14 cellular contexts compared by ENCODE assay signal in genomic region chr14:75497191-75497590, GRCh38. TPM values are rescaled to one million over a fixed set of nuclear protein-coding genes. Genes with fewer than 3 reads are reported as not detected.
DNase-seq lines count a peak whose midpoint lies in the region; ATAC-seq, FAIRE-seq and TF ChIP-seq lines count a peak whose summit lies in the region.
"Had no signal": no experiment of that assay in that cellular context is flagged by ENCODE, and none has a peak within 500 bp of the region (broad histone marks: within the 10 kb centered on the region; RNA-seq: fewer than 3 reads in every experiment).

No MANE protein-coding gene starts in this region.

- peak; percentile 37 for ATAC-seq in HG02610 (IDR thresholded peaks at IDR 0.05; ENCODE audit: unreplicated experiment)
- ATAC-seq in natural killer cell treated with Interleukin-12 subunit alpha and Interleukin-12 subunit beta and Interleukin-15 and Interleukin-18, amount 100 ng/mL, for 72 hours: peak; percentile 69 to 86
- ATAC-seq: esophagus mucosa, psoas muscle had no signal

- peak; percentile 88 for FAIRE-seq in GM12891 (lab: Jason Lieb, UNC)
- FAIRE-seq: astrocyte, keratinocyte had no signal

- peaks cover 4% of the 10 kb centered on the region for H3K36me3 Mint-ChIP-seq in T-helper 1 cell treated with Interleukin-12 subunit alpha and Interleukin-12 subunit beta and Interleukin-4 antibody, amounts not matched to agents 30 μg/mL and 1 μg/mL, for 36 hours (ENCODE audit: low read depth)
- H3K36me3 Mint-ChIP-seq in natural killer cell treated with Interleukin-12 subunit alpha and Interleukin-12 subunit beta and Interleukin-15 and Interleukin-18, amount 100 ng/mL, for 72 hours: peaks cover 4% of the 10 kb centered on the region

- H3K27ac Mint-ChIP-seq in T-helper 1 cell treated with Interleukin-12 subunit alpha and Interleukin-12 subunit beta and Interleukin-4 antibody, amounts not matched to agents 30 μg/mL and 1 μg/mL, for 36 hours: peak overlapping the region; percentile 87
- H3K27ac Mint-ChIP-seq in natural killer cell treated with Interleukin-12 subunit alpha and Interleukin-12 subunit beta and Interleukin-15 and Interleukin-18, amount 100 ng/mL, for 72 hours: peak overlapping the region; percentile 74 to 92

- no peak for TF ChIP-seq POLR2A in GM12891 (IDR thresholded peaks at IDR 0.05; ENCODE audit: low read depth, low read length)

- H3K9me3 Mint-ChIP-seq in T-helper 1 cell treated with Interleukin-12 subunit alpha and Interleukin-12 subunit beta and Interleukin-4 antibody, amounts not matched to agents 30 μg/mL and 1 μg/mL, for 36 hours: no peaks in the 10 kb centered on the region
- peaks cover 10% of the 10 kb centered on the region for H3K9me3 Mint-ChIP-seq in natural killer cell treated with Interleukin-12 subunit alpha and Interleukin-12 subunit beta and Interleukin-15 and Interleukin-18, amount 100 ng/mL, for 72 hours

- no peak for DNase-seq in GM12891 (ENCODE audit: insufficient read length, low spot score)
- DNase-seq in natural killer cell treated with Interleukin-12 subunit alpha and Interleukin-12 subunit beta and Interleukin-15 and Interleukin-18, amount 100 ng/mL, for 72 hours (ENCODE audit: low spot score): peak; percentile 78
- no peak for DNase-seq in SW480 (ENCODE audit: low spot score)
- no peak for DNase-seq in SK-N-DZ (ENCODE audit: low spot score)
- no peak for DNase-seq in NCI-H1417 treated with DMSO at 0.1 percent for 48 hours (lab: John Stamatoyannopoulos, UW)
- DNase-seq in NCI-H1694 (lab: John Stamatoyannopoulos, UW): no peak
- DNase-seq: DND-41, NCI-H2081 treated with DMSO at 0.1 percent for 48 hours, psoas muscle had no signal

- no peaks in the 10 kb centered on the region for H3K27me3 Mint-ChIP-seq in T-helper 1 cell treated with Interleukin-12 subunit alpha and Interleukin-12 subunit beta and Interleukin-4 antibody, amounts not matched to agents 30 μg/mL and 1 μg/mL, for 36 hours (ENCODE audit: low read depth)
- H3K27me3 Mint-ChIP-seq in natural killer cell treated with Interleukin-12 subunit alpha and Interleukin-12 subunit beta and Interleukin-15 and Interleukin-18, amount 100 ng/mL, for 72 hours: no peaks in the 10 kb centered on the region

- peak overlapping the region; percentile 69 for H3K4me3 Mint-ChIP-seq in T-helper 1 cell treated with Interleukin-12 subunit alpha and Interleukin-12 subunit beta and Interleukin-4 antibody, amounts not matched to agents 30 μg/mL and 1 μg/mL, for 36 hours
- H3K4me3 Mint-ChIP-seq in natural killer cell treated with Interleukin-12 subunit alpha and Interleukin-12 subunit beta and Interleukin-15 and Interleukin-18, amount 100 ng/mL, for 72 hours: peak overlapping the region; percentile 69

- peaks cover 55% of the 10 kb centered on the region for H3K4me1 Mint-ChIP-seq in T-helper 1 cell treated with Interleukin-12 subunit alpha and Interleukin-12 subunit beta and Interleukin-4 antibody, amounts not matched to agents 30 μg/mL and 1 μg/mL, for 36 hours (ENCODE audit: low read depth)
- peaks cover 58 to 59% of the 10 kb centered on the region in 2 donors for H3K4me1 Mint-ChIP-seq in natural killer cell treated with Interleukin-12 subunit alpha and Interleukin-12 subunit beta and Interleukin-15 and Interleukin-18, amount 100 ng/mL, for 72 hours (ENCODE audit: low read depth in 2 of 2)

TF ChIP-seq in GM12891, 5 proteins besides CTCF, POLR2A, EP300 and RAD21:
- TF ChIP-seq TAF1 (IDR thresholded peaks at IDR 0.05; ENCODE audit: low read depth, low read length) (no peak), POU2F2 (IDR thresholded peaks at IDR 0.05; ENCODE audit: low read depth, low read length) (peak; percentile 28; the same call in 1 of the 2 replicates), SPI1 (IDR thresholded peaks at IDR 0.05; ENCODE audit: low read depth, low read length) (peak; percentile 57)
TF ChIP-seq in GM12891: peak in this region for 2.

RNA-seq across cellular contexts. Expression of gene BATF, which starts 25.1 kb away (rescaled TPM):
- polyA plus RNA-seq in GM12891 (2012; ENCODE audit: low read depth, missing spikeins): 74.9 TPM
- 100 to 1,000 TPM; 219 to 220 TPM for total RNA-seq in natural killer cell treated with Interleukin-12 subunit alpha and Interleukin-12 subunit beta and Interleukin-15 and Interleukin-18, amount 100 ng/mL, for 72 hours
- polyA plus RNA-seq in SK-N-DZ (2014; cell fraction: cytosol; rRNA removed): not detected in 2 replicates
- polyA plus RNA-seq in SK-N-DZ (2014; cell fraction: nucleus; rRNA removed): not detected in 2 replicates
- total RNA-seq: astrocyte had no signal
- polyA plus RNA-seq: keratinocyte had no signal
